9 cellular contexts compared by ENCODE assay signal in genomic region chr9:126327750-126328120, GRCh38. TPM values are rescaled to one million over a fixed set of nuclear protein-coding genes. Genes with fewer than 3 reads are reported as not detected.
DNase-seq lines count a peak whose midpoint lies in the region; ATAC-seq and TF ChIP-seq lines count a peak whose summit lies in the region.
"Had no signal": no experiment of that assay in that cellular context is flagged by ENCODE, and none has a peak within 500 bp of the region (broad histone marks: within the 10 kb centered on the region; RNA-seq: fewer than 3 reads in every experiment).

No MANE protein-coding gene starts in this region.

- DNase-seq in D341Med (ENCODE audit: low spot score): peak; percentile 61
- peak; percentile 79 to 90 for DNase-seq in SJCRH30
- no peak for DNase-seq in fibroblast of the aortic adventitia (ENCODE audit: low read depth)
- no peak for DNase-seq in NCI-H2171 (lab: John Stamatoyannopoulos, UW)
- DNase-seq: NK-92 treated with Interleukin-12 subunit alpha and Interleukin-12 subunit beta, amount 100 ng/mL, for 24 hours had no signal

- H3K9me3 ChIP-seq in SJCRH30 (replicated peaks): peaks cover 8% of the 10 kb centered on the region

- TF ChIP-seq CTCF in fibroblast of the aortic adventitia (IDR thresholded peaks at IDR 0.05; ENCODE audit: insufficient read depth, low read length): no peak

- peak overlapping the region; percentile 68 for H3K9ac ChIP-seq in rectal smooth muscle tissue (ENCODE audit: low read length)

- H3K36me3 ChIP-seq in SJCRH30 (no peaks in the 10 kb centered on the region; the same call in 1 of the 2 replicates), rectal smooth muscle tissue (ENCODE audit: control insufficient read depth, insufficient read depth, low read length) (no peaks in the 10 kb centered on the region)

- peak overlapping the region; percentile 77 for H3K4me3 ChIP-seq in SJCRH30
- H3K4me3 ChIP-seq in fibroblast of the aortic adventitia (ENCODE audit: low read depth, low read length): peak overlapping the region; percentile 66
- H3K4me3 ChIP-seq in rectal smooth muscle tissue (ENCODE audit: low read length): peak overlapping the region; percentile 86

- no peak for ATAC-seq in GM19328 (IDR thresholded peaks at IDR 0.05; ENCODE audit: unreplicated experiment)
- no peak for ATAC-seq in GM19351 (IDR thresholded peaks at IDR 0.05; ENCODE audit: unreplicated experiment)
- ATAC-seq in GM18858 (IDR thresholded peaks at IDR 0.05; ENCODE audit: unreplicated experiment): no peak

- H3K27ac ChIP-seq in SJCRH30 (peak overlapping the region; percentile 86), rectal smooth muscle tissue (ENCODE audit: low read depth, low read length) (peak overlapping the region; percentile 21)

- H3K4me1 ChIP-seq in SJCRH30 (peaks cover 7% of the 10 kb centered on the region; the same call in 1 of the 2 replicates), rectal smooth muscle tissue (ENCODE audit: control insufficient read depth, insufficient read depth, low read length) (peaks cover 7% of the 10 kb centered on the region)

- H3K27me3 ChIP-seq in SJCRH30: no peaks in the 10 kb centered on the region
- H3K27me3 ChIP-seq in rectal smooth muscle tissue (ENCODE audit: control insufficient read depth, insufficient read depth, low read length): no peaks in the 10 kb centered on the region

RNA-seq across cellular contexts. Expression of gene MVB12B, which starts 1.1 kb away (rescaled TPM):
- 19.5 and 21.9 TPM in 2 replicates for total RNA-seq in SJCRH30 (2014; rRNA removed; shearing (Covaris generic))
- 1.4 and 3.5 TPM in 2 replicates for total RNA-seq in fibroblast of the aortic adventitia (ENCODE audit: low replicate concordance)

Comparison
In these comparisons a context has a peak if more than half of its experiments do, and no peak if none do; other contexts are left out.
1. DNase-seq: peak in D341Med (single experiment) and SJCRH30 (2 of 2); none in fibroblast of the aortic adventitia (single experiment) and NCI-H2171 (single experiment).
2. Peak in every context shown above with its lines, with median percentiles within 50 percentile points of each other: H3K4me3 ChIP-seq.